8 cellular contexts compared by ENCODE assay signal in genomic region chr17:76791053-76791980, GRCh38. TPM values are rescaled to one million over a fixed set of nuclear protein-coding genes. Genes with fewer than 3 reads are reported as not detected.
DNase-seq lines count a peak whose midpoint lies in the region; ATAC-seq, FAIRE-seq and TF ChIP-seq lines count a peak whose summit lies in the region.

No MANE protein-coding gene starts in this region.

- H3K4me1 ChIP-seq in HepG2 (ENCODE audit: insufficient read depth, low read length) (peaks cover 32% of the 10 kb centered on the region), right lobe of liver (no peaks in the 10 kb centered on the region), astrocyte (ENCODE audit: insufficient read depth, low read length) (peaks cover 3% of the 10 kb centered on the region), mesodermal cell (ENCODE audit: control insufficient read depth, insufficient read depth, low read length, poor library complexity, severe bottlenecking) (peaks cover 20% of the 10 kb centered on the region), thyroid gland (peaks cover 0 to 3% of the 10 kb centered on the region in 2 donors)

- H3K27me3 Mint-ChIP-seq in astrocyte (ENCODE audit: low read depth, unreplicated experiment) = no peaks in the 10 kb centered on the region

- H3K27ac ChIP-seq in HepG2 (ENCODE audit: extremely low read length, insufficient read depth, low read length) (no peak overlapping the region), right lobe of liver (no peak overlapping the region), RWPE1 (peak overlapping the region; percentile 76), astrocyte (ENCODE audit: low read depth, low read length) (peak overlapping the region; percentile 20), mesodermal cell (ENCODE audit: low read depth, low read length, severe bottlenecking) (peak overlapping the region; percentile 48), thyroid gland (no peak overlapping the region)

- H3K9me3 Mint-ChIP-seq in astrocyte (ENCODE audit: unreplicated experiment) = no peaks in the 10 kb centered on the region

- peaks cover 1% of the 10 kb centered on the region for H3K36me3 Mint-ChIP-seq in astrocyte (ENCODE audit: low read depth, unreplicated experiment)

- CTCF ChIA-PET in HepG2 (lab: Yijun Ruan, JAX; ENCODE audit: low intra/inter-chr PET ratio, low total read pairs) = no interaction called here
- CTCF ChIA-PET in RWPE1 (lab: Yijun Ruan, JAX) = interaction anchor here (0.6 to 0.7 kb wide), 2 partner anchors 78 to 212 kb away, joined by 3 to 5 read pairs; no protein-coding TSS in a partner anchor

- H3K9ac ChIP-seq in HepG2 (ENCODE audit: insufficient read depth, low read depth, low read length) = no peak overlapping the region
- H3K9ac ChIP-seq in astrocyte (ENCODE audit: low read length) = peak overlapping the region; percentile 15

- no TSS peak for BruUV-seq in HepG2 (replicated peaks; lab: Mats Ljungman, UMichigan)

- peak overlapping the region; percentile 56 for H3K27ac Mint-ChIP-seq in astrocyte (ENCODE audit: unreplicated experiment)

- FAIRE-seq in HepG2 (lab: Jason Lieb, UNC) (no peak), astrocyte (lab: Jason Lieb, UNC) (no peak), urothelium cell line (lab: Jason Lieb, UNC) (no peak)

- TF ChIP-seq POLR2A in HepG2 (IDR thresholded peaks at IDR 0.05; ENCODE audit: insufficient read depth in 1 of 2, low read depth in 2 of 2, low read length in 2 of 2) (no peak), right lobe of liver (IDR thresholded peaks at IDR 0.05) (no peak), thyroid gland (IDR thresholded peaks at IDR 0.05) (no peak)

- no peaks in the 10 kb centered on the region for H4K20me1 ChIP-seq in HepG2 (ENCODE audit: insufficient read depth, low read length)
- no peaks in the 10 kb centered on the region for H4K20me1 ChIP-seq in astrocyte (ENCODE audit: insufficient read depth, low read length)

- peaks cover 0 to 2% of the 10 kb centered on the region in 2 experiments; a peak in 1 of 5 replicates for H3K36me3 ChIP-seq in HepG2 (replicated peaks in 1 of 2; ENCODE audit: control insufficient read depth in 1 of 2, insufficient read depth in 2 of 2, low read length in 2 of 2)
- H3K36me3 ChIP-seq in right lobe of liver = no peaks in the 10 kb centered on the region
- no peaks in the 10 kb centered on the region for H3K36me3 ChIP-seq in astrocyte (ENCODE audit: insufficient read depth, low read length)
- H3K36me3 ChIP-seq in mesodermal cell (ENCODE audit: control insufficient read depth, insufficient read depth, low read length) = no peaks in the 10 kb centered on the region
- no peaks in the 10 kb centered on the region for H3K36me3 ChIP-seq in thyroid gland

- DNase-seq in HepG2 (ENCODE audit: low spot score) = peak; percentile 39
- no peak for DNase-seq in right lobe of liver
- DNase-seq in RWPE1 (ENCODE audit: low spot score) = peak; percentile 30
- DNase-seq in astrocyte (ENCODE audit: low read depth) = peak; percentile 75
- DNase-seq in urothelium cell line (ENCODE audit: low spot score) = peak; percentile 76
- no peak for DNase-seq in thyroid gland

- intact Hi-C loops in HepG2 (cut with micrococcal nuclease; ENCODE audit: unreplicated experiment) = no loop called here
- intact Hi-C loops in right lobe of liver (cut with DNase I) = no loop called here
- intact Hi-C loops in thyroid gland (cut with DNase I) = no loop called here

- WGBS in HepG2 (ENCODE audit: low lambda C conversion rate) = 55% methylated on average over 11 of the region's 11 CpGs
- WGBS in right lobe of liver (ENCODE audit: insufficient coverage, low coverage, low lambda C conversion rate, missing lambda C conversion rate) = 59% methylated on average over 7 of the region's 11 CpGs
- WGBS in mesodermal cell (ENCODE audit: insufficient coverage in 2 of 2), 2 experiments = 92% methylated on average over 6 to 8 of the region's 11 CpGs
- WGBS in thyroid gland, 2 donors = 71 to 74% methylated on average over 11 of the region's 11 CpGs

- no peaks in the 10 kb centered on the region for H3K79me2 ChIP-seq in HepG2 (ENCODE audit: insufficient read depth, low read length)
- H3K79me2 ChIP-seq in astrocyte (ENCODE audit: insufficient read depth, low read length) = no peaks in the 10 kb centered on the region

- no peak for ATAC-seq in HepG2
- no peak for ATAC-seq in right lobe of liver
- ATAC-seq in GM19351 (IDR thresholded peaks at IDR 0.05; ENCODE audit: unreplicated experiment) = no peak

- no peaks in the 10 kb centered on the region for H3K9me3 ChIP-seq in HepG2 (ENCODE audit: low read length)
- H3K9me3 ChIP-seq in right lobe of liver = no peaks in the 10 kb centered on the region
- H3K9me3 ChIP-seq in astrocyte (ENCODE audit: insufficient read depth, low read depth, low read length) = no peaks in the 10 kb centered on the region
- H3K9me3 ChIP-seq in mesodermal cell (ENCODE audit: control insufficient read depth, low read length) = no peaks in the 10 kb centered on the region
- H3K9me3 ChIP-seq in thyroid gland = no peaks in the 10 kb centered on the region

- H3K27me3 ChIP-seq in HepG2 (ENCODE audit: control insufficient read depth in 1 of 2, insufficient read depth in 2 of 2, low read length in 2 of 2) (no peaks in the 10 kb centered on the region), right lobe of liver (no peaks in the 10 kb centered on the region), astrocyte (ENCODE audit: insufficient read depth, low read length) (no peaks in the 10 kb centered on the region), thyroid gland (no peaks in the 10 kb centered on the region)

- in situ Hi-C loops in HepG2 (cut with HindIII; ENCODE audit: extremely low pct_ligation_motif_present, low pct_unique_long_range_greater_than_20kb) = no loop called here

- peaks cover 22% of the 10 kb centered on the region for H3K4me1 Mint-ChIP-seq in astrocyte (ENCODE audit: low read depth, unreplicated experiment)

- H3K4me3 Mint-ChIP-seq in astrocyte (ENCODE audit: unreplicated experiment) = peak overlapping the region; percentile 69

- POLR2A ChIA-PET in HepG2 (lab: Yijun Ruan, JAX) (no interaction called here), RWPE1 (lab: Yijun Ruan, JAX; ENCODE audit: low non-redundant PET) (no interaction called here)

- no peak overlapping the region for H2AFZ ChIP-seq in HepG2 (ENCODE audit: low read length)
- no peak overlapping the region for H2AFZ ChIP-seq in astrocyte (ENCODE audit: low read depth, low read length)

- TF ChIP-seq RAD21 in HepG2 (CRISPR knock-in tag; IDR thresholded peaks at IDR 0.05) = no peak

- peak overlapping the region; percentile 16; the same call in 1 of the 2 replicates for H3K4me2 ChIP-seq in HepG2 (ENCODE audit: low read depth, low read length)
- peak overlapping the region; percentile 79 for H3K4me2 ChIP-seq in astrocyte (ENCODE audit: low read length)

- TF ChIP-seq CTCF in HepG2 (CRISPR knock-in tag; IDR thresholded peaks at IDR 0.05) (no peak), right lobe of liver (IDR thresholded peaks at IDR 0.05) (no peak), RWPE1 (conservative IDR thresholded peaks at IDR 0.05; ENCODE audit: low read depth) (no peak), astrocyte (IDR thresholded peaks at IDR 0.05; ENCODE audit: insufficient read depth, low read depth, low read length) (no peak), thyroid gland (IDR thresholded peaks at IDR 0.05) (no peak)

- TF ChIP-seq EP300 in HepG2 (IDR thresholded peaks at IDR 0.05; ENCODE audit: low read depth in 2 of 2, low read length in 2 of 2) (no peak), HepG2 (CRISPR knock-in tag; IDR thresholded peaks at IDR 0.05; ENCODE audit: borderline replicate concordance) (no peak)

- no peak overlapping the region for H3K4me3 ChIP-seq in HepG2 (replicated peaks in 1 of 3; ENCODE audit: insufficient read depth in 1 of 3, low read depth in 2 of 3, low read length in 3 of 3)
- no peak overlapping the region for H3K4me3 ChIP-seq in right lobe of liver
- peak overlapping the region; percentile 12 for H3K4me3 ChIP-seq in astrocyte (ENCODE audit: insufficient read depth, low read depth, low read length)
- H3K4me3 ChIP-seq in mesodermal cell (ENCODE audit: extremely low read depth, insufficient read depth, low read length, poor library complexity, severe bottlenecking) = no peak overlapping the region
- no peak overlapping the region for H3K4me3 ChIP-seq in thyroid gland (replicated peaks in 1 of 3)

RNA-seq across cellular contexts. Expression of gene MFSD11, which starts 53.4 kb away (rescaled TPM):
- total RNA-seq in HepG2 (2016; rRNA removed; fragmentation: Illumina TruSeq; extraction: Trizol) (19.4 and 36.3 TPM in 2 replicates), right lobe of liver (10 to 100 TPM in 5 of 6 experiments, 1 to 10 TPM in 1; 8.5 to 16.3 (median 15.3) TPM), astrocyte (20.1 and 20.9 TPM in 2 replicates), thyroid gland (10 to 100 TPM; 34.1 to 53.3 (median 44.3) TPM)
- total RNA-seq in HepG2 (2016; cell fraction: cytosol; rRNA removed; fragmentation: Illumina TruSeq; extraction: Trizol; ENCODE audit: low read depth) = 19.7 and 21.0 TPM in 2 replicates
- 17.3 and 35.0 TPM in 2 replicates for total RNA-seq in HepG2 (2016; cell fraction: insoluble cytoplasmic fraction; rRNA removed; fragmentation: Illumina TruSeq; extraction: Trizol)
- total RNA-seq in HepG2 (2016; cell fraction: membrane; rRNA removed; fragmentation: Illumina TruSeq; extraction: Trizol) = 17.5 and 20.2 TPM in 2 replicates
- total RNA-seq in HepG2 (2016; cell fraction: nucleus; rRNA removed; fragmentation: Illumina TruSeq; extraction: Trizol) = 39.1 and 44.6 TPM in 2 replicates
- 25.2 and 26.1 TPM in 2 replicates for polyA plus RNA-seq in HepG2 (2011; rRNA removed)
- polyA plus RNA-seq in HepG2 (2011; cell fraction: cytosol; rRNA removed) = 11.6 and 16.0 TPM in 2 replicates
- polyA plus RNA-seq in HepG2 (2011; cell fraction: nucleus; rRNA removed) = 59.2 and 64.8 TPM in 2 replicates
- polyA plus RNA-seq in HepG2 (2012) = 20.4 and 24.1 TPM in 2 replicates
- 5.8 and 6.2 TPM in 2 replicates for polyA plus RNA-seq in HepG2 (2016; cell fraction: cytosol; fragmentation: Illumina TruSeq; extraction: Trizol; ENCODE audit: low read depth)
- polyA plus RNA-seq in HepG2 (2016; cell fraction: insoluble cytoplasmic fraction; fragmentation: Illumina TruSeq; extraction: Trizol; ENCODE audit: low read depth) = 13.0 and 15.6 TPM in 2 replicates
- 9.2 and 11.8 TPM in 2 replicates for polyA plus RNA-seq in HepG2 (2016; cell fraction: membrane; fragmentation: Illumina TruSeq; extraction: Trizol; ENCODE audit: low read depth)
- polyA plus RNA-seq in HepG2 (2016; cell fraction: nucleus; fragmentation: Illumina TruSeq; extraction: Trizol; ENCODE audit: insufficient read depth, low read depth) = 60.1 and 68.2 TPM in 2 replicates
- polyA minus RNA-seq in HepG2 (2011; rRNA and poly(A)+ RNA removed; ENCODE audit: low replicate concordance) = 33.4 and 39.8 TPM in 2 replicates
- polyA minus RNA-seq in HepG2 (2011; cell fraction: cytosol; rRNA and poly(A)+ RNA removed) = 12.8 and 16.1 TPM in 2 replicates
- polyA minus RNA-seq in HepG2 (2011; cell fraction: nucleus; rRNA and poly(A)+ RNA removed) = 36.3 and 51.1 TPM in 2 replicates
- polyA plus RNA-seq in mesodermal cell (2013, experiment 1 of 2) = 21.6 TPM
- 25.1 TPM for polyA plus RNA-seq in mesodermal cell (2013, experiment 2 of 2)

RNA-seq across cellular contexts. Expression of gene SRSF2, which starts 54.2 kb away (rescaled TPM):
- 249 and 319 TPM in 2 replicates for total RNA-seq in HepG2 (2016; rRNA removed; fragmentation: Illumina TruSeq; extraction: Trizol)
- 103 and 114 TPM in 2 replicates for total RNA-seq in HepG2 (2016; cell fraction: cytosol; rRNA removed; fragmentation: Illumina TruSeq; extraction: Trizol; ENCODE audit: low read depth)
- 260 and 312 TPM in 2 replicates for total RNA-seq in HepG2 (2016; cell fraction: insoluble cytoplasmic fraction; rRNA removed; fragmentation: Illumina TruSeq; extraction: Trizol)
- total RNA-seq in HepG2 (2016; cell fraction: membrane; rRNA removed; fragmentation: Illumina TruSeq; extraction: Trizol) = 135 and 140 TPM in 2 replicates
- total RNA-seq in HepG2 (2016; cell fraction: nucleus; rRNA removed; fragmentation: Illumina TruSeq; extraction: Trizol) = 349 and 418 TPM in 2 replicates
- polyA plus RNA-seq in HepG2 (2011; rRNA removed) = 306 and 308 TPM in 2 replicates
- polyA plus RNA-seq in HepG2 (2011; cell fraction: cytosol; rRNA removed) = 103 and 169 TPM in 2 replicates
- polyA plus RNA-seq in HepG2 (2011; cell fraction: nucleus; rRNA removed) = 1,720 and 2,373 TPM in 2 replicates
- 214 and 282 TPM in 2 replicates for polyA plus RNA-seq in HepG2 (2012)
- 77.5 and 85.0 TPM in 2 replicates for polyA plus RNA-seq in HepG2 (2016; cell fraction: cytosol; fragmentation: Illumina TruSeq; extraction: Trizol; ENCODE audit: low read depth)
- polyA plus RNA-seq in HepG2 (2016; cell fraction: insoluble cytoplasmic fraction; fragmentation: Illumina TruSeq; extraction: Trizol; ENCODE audit: low read depth) = 376 and 395 TPM in 2 replicates
- polyA plus RNA-seq in HepG2 (2016; cell fraction: membrane; fragmentation: Illumina TruSeq; extraction: Trizol; ENCODE audit: low read depth) = 116 and 123 TPM in 2 replicates
- 776 and 819 TPM in 2 replicates for polyA plus RNA-seq in HepG2 (2016; cell fraction: nucleus; fragmentation: Illumina TruSeq; extraction: Trizol; ENCODE audit: insufficient read depth, low read depth)
- 243 and 377 TPM in 2 replicates for polyA minus RNA-seq in HepG2 (2011; rRNA and poly(A)+ RNA removed; ENCODE audit: low replicate concordance)
- polyA minus RNA-seq in HepG2 (2011; cell fraction: cytosol; rRNA and poly(A)+ RNA removed) = 59.7 and 82.4 TPM in 2 replicates
- 526 and 551 TPM in 2 replicates for polyA minus RNA-seq in HepG2 (2011; cell fraction: nucleus; rRNA and poly(A)+ RNA removed)
- 100 to 1,000 TPM in 1 of 6 experiments, 10 to 100 TPM in 5; 62.4 to 106 (median 86.0) TPM for total RNA-seq in right lobe of liver
- total RNA-seq in astrocyte = 143 and 176 TPM in 2 replicates
- 140 TPM for polyA plus RNA-seq in mesodermal cell (2013, experiment 1 of 2)
- polyA plus RNA-seq in mesodermal cell (2013, experiment 2 of 2) = 142 TPM
- 100 to 1,000 TPM; 269 to 614 (median 400) TPM for total RNA-seq in thyroid gland

Comparison
In these comparisons a context has a peak if more than half of its experiments do, and no peak if none do; other contexts are left out.
1. DNase-seq: peak in HepG2 (single experiment), RWPE1 (single experiment), astrocyte (single experiment) and urothelium cell line (single experiment); none in right lobe of liver (0 of 3) and thyroid gland (0 of 2).
2. H3K27ac ChIP-seq: peak in RWPE1 (single experiment), astrocyte (single experiment) and mesodermal cell (single experiment); none in HepG2 (single experiment), right lobe of liver (0 of 3) and thyroid gland (0 of 3).